In genomic region chr11:111429066-111429506, GRCh38 we compare ENCODE assay signal across 8 cellular contexts.
DNase-seq lines count a peak whose midpoint lies in the region; ATAC-seq and TF ChIP-seq lines count a peak whose summit lies in the region.

No MANE protein-coding gene starts in this region.

- peak; percentile 50 for ATAC-seq in GM19023 (IDR thresholded peaks at IDR 0.05; ENCODE audit: unreplicated experiment)
- peak; percentile 53 for ATAC-seq in HG03558 (IDR thresholded peaks at IDR 0.05; ENCODE audit: extremely low read depth, unreplicated experiment)

- TF ChIP-seq CTCF in astrocyte of the cerebellum (IDR thresholded peaks at IDR 0.05; ENCODE audit: low read depth, low read length, missing control alignments) = peak; percentile 66

- H3K4me3 ChIP-seq in astrocyte of the cerebellum (ENCODE audit: low read depth, low read length) = no peak overlapping the region

- in situ Hi-C loops in astrocyte of the cerebellum (cut with HindIII; ENCODE audit: low sequenced_read_pairs) = loop anchor here (25.0 kb wide), 1 partner anchor 142 kb away; the partner anchor contains the start of gene POU2AF3

- DNase-seq in CD1c-positive myeloid dendritic cell (ENCODE audit: extremely low spot score) = peak; percentile 78
- DNase-seq in SKM-1 (lab: John Stamatoyannopoulos, UW; ENCODE audit: unreplicated experiment) = peak; percentile 76
- DNase-seq in astrocyte of the cerebellum (ENCODE audit: low read depth) = no peak
- peak; percentile 7 for DNase-seq in kidney glomerular epithelial cell (lab: John Stamatoyannopoulos, UW)
- peak; percentile 37 to 62 for DNase-seq in stimulated activated CD8-positive, alpha-beta memory T cell treated with anti-CD3 and anti-CD28 coated beads, Interleukin-2, amount 100 ng/mL, for 48 hours (ENCODE audit: low read depth in 2 of 2)
- no peak for DNase-seq in islet precursor cell

Comparison
In these comparisons a context has a peak if more than half of its experiments do, and no peak if none do; other contexts are left out.
1. DNase-seq: peak in CD1c-positive myeloid dendritic cell (single experiment), SKM-1 (single experiment), kidney glomerular epithelial cell (single experiment) and stimulated activated CD8-positive, alpha-beta memory T cell treated with anti-CD3 and anti-CD28 coated beads, Interleukin-2, amount 100 ng/mL, for 48 hours (2 of 2); none in astrocyte of the cerebellum (single experiment) and islet precursor cell (single experiment).